ENCODE assay signal across 17 cellular contexts in the genomic region with DNA sequence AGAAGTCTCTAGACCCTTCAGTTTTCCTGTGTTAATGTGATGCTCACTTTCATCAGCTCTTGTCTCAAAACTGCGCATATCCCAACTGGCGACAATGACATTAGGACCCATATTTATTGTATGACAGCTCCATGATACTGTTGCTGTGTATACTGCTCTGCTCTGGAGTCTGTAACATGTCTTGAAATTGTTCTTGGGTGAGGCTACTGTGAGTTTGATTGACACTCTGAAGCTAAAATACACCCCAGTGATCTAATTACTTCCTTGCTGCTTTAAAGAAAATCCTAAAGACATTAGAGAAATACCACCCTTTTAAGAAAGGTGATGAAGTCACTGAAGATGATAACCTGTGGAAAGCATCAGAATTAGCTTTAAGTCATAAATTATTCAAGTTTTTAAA.
A peak's percentile ranks its signal among the peaks of the same experiment; 100 is the strongest.
DNase-seq lines count a peak whose midpoint lies in the region; TF ChIP-seq lines count a peak whose summit lies in the region.
"Had no signal": no experiment of that assay in that cellular context is flagged by ENCODE, and none has a peak within 500 bp of the region (broad histone marks: within the 10 kb centered on the region; RNA-seq: fewer than 3 reads in every experiment).

No MANE protein-coding gene starts in this region.

- H3K79me2 ChIP-seq in SU-DHL-6 (ENCODE audit: insufficient read depth, low read length) (no peaks in the 10 kb centered on the region), neural cell (replicated peaks; ENCODE audit: insufficient read depth, low read length) (no peaks in the 10 kb centered on the region)

- H3K27ac ChIP-seq in SU-DHL-6 (ENCODE audit: low read depth, low read length) (no peak overlapping the region), neural cell (ENCODE audit: low read length) (no peak overlapping the region)
- H3K27ac ChIP-seq: BLaER1 had no signal

- H4K20me1 ChIP-seq in SU-DHL-6 (ENCODE audit: low read depth, low read length) (no peaks in the 10 kb centered on the region), neural cell (ENCODE audit: insufficient read depth) (no peaks in the 10 kb centered on the region)
- H4K20me1 ChIP-seq: BLaER1 had no signal

- POLR2A ChIA-PET in HEK293T (lab: Yijun Ruan, JAX), result no interaction called here

- H3K4me3 ChIP-seq in SU-DHL-6 (ENCODE audit: insufficient read depth, low read length, poor library complexity, severe bottlenecking) (no peak overlapping the region), neural cell (ENCODE audit: low read length) (no peak overlapping the region)
- H3K4me3 ChIP-seq: BLaER1 had no signal

- TF ChIP-seq EP300 in neural cell (conservative IDR thresholded peaks at IDR 0.05; ENCODE audit: poor library complexity, severe bottlenecking), result peak; percentile 66

- no peaks in the 10 kb centered on the region for H3F3A ChIP-seq in SU-DHL-6 (ENCODE audit: insufficient read depth)
- H3F3A ChIP-seq in neural cell (ENCODE audit: insufficient read depth, low read length, poor library complexity, severe bottlenecking), result no peaks in the 10 kb centered on the region

- CTCF ChIA-PET in HEK293T (lab: Yijun Ruan, JAX), result no interaction called here

- H3K9me3 ChIP-seq in SU-DHL-6 (ENCODE audit: insufficient read depth, low read length) (no peaks in the 10 kb centered on the region), neural cell (ENCODE audit: low read length) (no peaks in the 10 kb centered on the region)
- H3K9me3 ChIP-seq: BE2C, BLaER1 had no signal

- DNase-seq in HEK293T (ENCODE audit: extremely low spot score) (no peak), occipital lobe (lab: John Stamatoyannopoulos, UW) (no peak)
- no peak for DNase-seq in stimulated activated CD4-positive, alpha-beta T cell treated with anti-CD3 and anti-CD28 coated beads, Interleukin-2, amount 100 ng/mL, for 24 hours
- DNase-seq: 8988T; ACHN; BE2C; C1 segment of cervical spinal cord; Calu3; CD4-positive, alpha-beta memory T cell; CD4-positive, CD25-positive, alpha-beta regulatory T cell; CD8-positive, alpha-beta memory T cell; COR-L47; DMS79 treated with DMSO at 0.1 percent for 48 hours; GF-D8 had no signal

- no peak for TF ChIP-seq CTCF in SU-DHL-6 (IDR thresholded peaks at IDR 0.05; ENCODE audit: insufficient read depth, low read length, poor library complexity, severe bottlenecking)
- no peak for TF ChIP-seq CTCF in neural cell (IDR thresholded peaks at IDR 0.05; ENCODE audit: poor library complexity, severe bottlenecking)

- peak overlapping the region; percentile 8 for H2AFZ ChIP-seq in SU-DHL-6 (ENCODE audit: low read depth, low read length, severe bottlenecking)
- H2AFZ ChIP-seq in neural cell (ENCODE audit: low read depth, low read length), result no peak overlapping the region

- H3K36me3 ChIP-seq in SU-DHL-6 (ENCODE audit: low read length) (peaks cover 2% of the 10 kb centered on the region; the same call in 1 of the 2 replicates), neural cell (ENCODE audit: insufficient read depth, low read length) (no peaks in the 10 kb centered on the region)
- H3K36me3 ChIP-seq: BE2C, BLaER1 had no signal

- no peak overlapping the region for H3K9ac ChIP-seq in SU-DHL-6 (ENCODE audit: low read length)
- no peak overlapping the region for H3K9ac ChIP-seq in neural cell (ENCODE audit: low read length)
- H3K9ac ChIP-seq: BLaER1 had no signal

- H3K27me3 ChIP-seq in SU-DHL-6 (ENCODE audit: low read length), result no peaks in the 10 kb centered on the region
- no peaks in the 10 kb centered on the region for H3K27me3 ChIP-seq in neural cell (ENCODE audit: insufficient read depth, low read depth, low read length)
- H3K27me3 ChIP-seq: BE2C, BLaER1 had no signal

- H3K4me2 ChIP-seq in SU-DHL-6 (ENCODE audit: low read depth, low read length, poor library complexity, severe bottlenecking) (no peak overlapping the region), neural cell (ENCODE audit: low read length) (no peak overlapping the region)
- H3K4me2 ChIP-seq: BLaER1 had no signal

- no peaks in the 10 kb centered on the region for H3K9me2 ChIP-seq in SU-DHL-6 (replicated peaks; ENCODE audit: insufficient read depth, low read length)
- no peaks in the 10 kb centered on the region for H3K9me2 ChIP-seq in neural cell (ENCODE audit: insufficient read depth, low read length)

- TF ChIP-seq RAD21 in neural cell (conservative IDR thresholded peaks at IDR 0.05), result no peak

TF ChIP-seq in HEK293T, 16 proteins besides CTCF, POLR2A, EP300 and RAD21:
- no peak for TF ChIP-seq L3MBTL2 (conservative IDR thresholded peaks at IDR 0.05)
- TF ChIP-seq, protein P1, sequence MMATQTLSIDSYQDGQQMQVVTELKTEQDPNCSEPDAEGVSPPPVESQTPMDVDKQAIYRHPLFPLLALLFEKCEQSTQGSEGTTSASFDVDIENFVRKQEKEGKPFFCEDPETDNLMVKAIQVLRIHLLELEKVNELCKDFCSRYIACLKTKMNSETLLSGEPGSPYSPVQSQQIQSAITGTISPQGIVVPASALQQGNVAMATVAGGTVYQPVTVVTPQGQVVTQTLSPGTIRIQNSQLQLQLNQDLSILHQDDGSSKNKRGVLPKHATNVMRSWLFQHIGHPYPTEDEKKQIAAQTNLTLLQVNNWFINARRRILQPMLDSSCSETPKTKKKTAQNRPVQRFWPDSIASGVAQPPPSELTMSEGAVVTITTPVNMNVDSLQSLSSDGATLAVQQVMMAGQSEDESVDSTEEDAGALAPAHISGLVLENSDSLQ (IDR thresholded peaks at IDR 0.05), result peak; percentile 74

TF ChIP-seq in neural cell, 6 proteins besides CTCF, POLR2A, EP300 and RAD21:
- TF ChIP-seq POLR2AphosphoS5 (IDR thresholded peaks at IDR 0.05), result peak; percentile 59
- no peak for TF ChIP-seq MXI1 (conservative IDR thresholded peaks at IDR 0.05; ENCODE audit: poor library complexity, severe bottlenecking)
- no peak for TF ChIP-seq SMC3 (conservative IDR thresholded peaks at IDR 0.05; ENCODE audit: poor library complexity)
